Comparison of ENCODE assay signal across 11 cellular contexts in the genomic region with DNA sequence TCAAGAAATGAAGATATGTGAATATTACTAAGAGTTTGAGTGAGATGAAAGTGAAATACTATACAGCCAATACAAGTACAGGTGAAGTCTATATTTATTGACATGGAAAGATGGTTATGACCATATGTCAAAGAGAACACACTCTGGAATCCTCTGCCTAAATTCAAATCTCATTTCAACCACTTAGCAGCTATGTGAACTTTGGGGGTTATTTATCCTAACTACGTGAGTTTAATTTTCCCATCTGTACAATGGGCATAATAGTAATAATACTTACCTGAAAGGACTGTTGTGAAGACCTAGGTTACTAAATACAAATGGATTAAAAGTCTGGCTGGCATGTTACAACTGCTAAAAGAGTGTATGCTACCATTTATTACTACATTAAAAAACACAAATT.
"Had no signal": no experiment of that assay in that cellular context is flagged by ENCODE, and none has a peak within 500 bp of the region (broad histone marks: within the 10 kb centered on the region; RNA-seq: fewer than 3 reads in every experiment).

No MANE protein-coding gene starts in this region.

- H3K4me2 ChIP-seq: GM23338 had no signal

- H2AFZ ChIP-seq: GM23248, GM23338 had no signal

- H3K9ac ChIP-seq: GM23248 had no signal

- H3K4me1 Mint-ChIP-seq: GM23338, H9 had no signal

- H3K27ac ChIP-seq: GM23248 had no signal

- H3K27ac Mint-ChIP-seq: GM23338, H9, HFFc6 had no signal

- DNase-seq: GM23248, GOT3, H7, H9, HCEC 1CT, HFFc6 had no signal

- H3K4me3 ChIP-seq: GM23248, GM23338, HAP-1 had no signal

- ATAC-seq: GM23338, HCT116 had no signal

- FAIRE-seq: H1, H54 had no signal

- H3K4me3 Mint-ChIP-seq: GM23338, H9, HFFc6 had no signal

- H3K4me1 ChIP-seq: HAP-1 had no signal

- H3K9me3 Mint-ChIP-seq: GM23338, H9, HFFc6 had no signal

- H3K36me3 ChIP-seq: HAP-1 had no signal
